In genomic region chr3:23712656-23713559, GRCh38 we compare ENCODE assay signal across 9 cellular contexts.
DNase-seq lines count a peak whose midpoint lies in the region; ATAC-seq and TF ChIP-seq lines count a peak whose summit lies in the region.
"Had no signal": no experiment of that assay in that cellular context is flagged by ENCODE, and none has a peak within 500 bp of the region (broad histone marks: within the 10 kb centered on the region; RNA-seq: fewer than 3 reads in every experiment).

No MANE protein-coding gene starts in this region.

- H3K27ac ChIP-seq in brain microvascular endothelial cell (no peak overlapping the region), left lung (peak overlapping the region in 1 of 2 donors; percentile 18)

- H3K4me1 ChIP-seq in left lung, result peaks cover 0 to 4% of the 10 kb centered on the region in 2 donors

- DNase-seq in Right ventricle myocardium inferior (ENCODE audit: missing footprints) (peak; percentile 73), cardiac septum (ENCODE audit: low spot score) (no peak), brain microvascular endothelial cell (peak; percentile 35), left lung (peak in 1 of 2 donors; percentile 50), NOMO-1 treated with dmso at 0.1 percent for 144 hours (lab: John Stamatoyannopoulos, UW; ENCODE audit: unreplicated experiment) (no peak), GF-D8 (lab: John Stamatoyannopoulos, UW) (no peak)
- DNase-seq: CD4-positive, CD25-positive, alpha-beta regulatory T cell had no signal

- ATAC-seq in Right ventricle myocardium inferior (peak; percentile 72), left lung (peak; percentile 90), HG03342 (IDR thresholded peaks at IDR 0.05; ENCODE audit: unreplicated experiment) (no peak), GM18505 (IDR thresholded peaks at IDR 0.05; ENCODE audit: unreplicated experiment) (no peak)

- TF ChIP-seq CTCF in brain microvascular endothelial cell (IDR thresholded peaks at IDR 0.05; ENCODE audit: low read depth, low read length, missing control alignments) (no peak), left lung (IDR thresholded peaks at IDR 0.05) (no peak)

- in situ Hi-C loops in brain microvascular endothelial cell (cut with HindIII; ENCODE audit: low pct_ligation_motif_present, low sequenced_read_pairs), result no loop called here

- H3K36me3 ChIP-seq in brain microvascular endothelial cell (replicated peaks), result no peaks in the 10 kb centered on the region
- H3K36me3 ChIP-seq in left lung, result no peaks in the 10 kb centered on the region

- no peak for TF ChIP-seq POLR2A in GM18505 (IDR thresholded peaks at IDR 0.05; ENCODE audit: borderline replicate concordance, extremely low read depth, insufficient read depth, insufficient read length)

- no peaks in the 10 kb centered on the region for H3K9me3 ChIP-seq in left lung

- intact Hi-C loops in Right ventricle myocardium inferior (cut with DNase I), result no loop called here
- intact Hi-C loops in cardiac septum (cut with DNase I), result no loop called here
- intact Hi-C loops in left lung (cut with DNase I), result no loop called here

- no peak overlapping the region for H3K4me3 ChIP-seq in brain microvascular endothelial cell (ENCODE audit: low read depth, low read length)
- H3K4me3 ChIP-seq in left lung, result no peak overlapping the region

- H3K27me3 ChIP-seq in brain microvascular endothelial cell (replicated peaks), result no peaks in the 10 kb centered on the region
- no peaks in the 10 kb centered on the region for H3K27me3 ChIP-seq in left lung

Comparison
In these comparisons a context has a peak if more than half of its experiments do, and no peak if none do; other contexts are left out.
1. DNase-seq: peak in Right ventricle myocardium inferior (single experiment) and brain microvascular endothelial cell (single experiment); none in cardiac septum (single experiment), NOMO-1 treated with dmso at 0.1 percent for 144 hours (single experiment) and GF-D8 (single experiment).
2. ATAC-seq: peak in Right ventricle myocardium inferior (single experiment) and left lung (single experiment); none in HG03342 (single experiment) and GM18505 (single experiment).